Comparison of ENCODE assay signal across 20 cellular contexts in genomic region chr3:19898725-19899124, GRCh38. TPM values are rescaled to one million over a fixed set of nuclear protein-coding genes. Genes with fewer than 3 reads are reported as not detected.
DNase-seq lines count a peak whose midpoint lies in the region; ATAC-seq, FAIRE-seq and TF ChIP-seq lines count a peak whose summit lies in the region.
"Had no signal": no experiment of that assay in that cellular context is flagged by ENCODE, and none has a peak within 500 bp of the region (broad histone marks: within the 10 kb centered on the region; RNA-seq: fewer than 3 reads in every experiment).

No MANE protein-coding gene starts in this region.

- H3K4me1 ChIP-seq in A549: peaks cover 43% of the 10 kb centered on the region
- peaks cover 0 to 17% (median 8%) of the 10 kb centered on the region in 4 donors for H3K4me1 ChIP-seq in transverse colon
- H3K4me1 ChIP-seq: left ventricle myocardium inferior, prostate gland had no signal

- CTCF ChIA-PET in A549 (lab: Yijun Ruan, JAX): interaction anchor here (0.9 to 2.6 kb wide), 5 partner anchors 10 to 32 kb away, joined by 3 to 12 read pairs (median 7); no protein-coding TSS in a partner anchor

- peak in 1 of 2 experiments; percentile 34; a peak in 1 of 5 replicates for TF ChIP-seq EP300 in A549 (IDR thresholded peaks at IDR 0.05)
- TF ChIP-seq EP300 in transverse colon (IDR thresholded peaks at IDR 0.05; ENCODE audit: low read depth): no peak

- no peak overlapping the region for H3K4me3 Mint-ChIP-seq in mesothelial cell of epicardium
- H3K4me3 Mint-ChIP-seq: activated naive CD8-positive, alpha-beta T cell treated with anti-CD3 and anti-CD28 coated beads, Interleukin-2, amount 10 ng/mL, durations not matched to agents 7 days and 5 days; CD4-positive, alpha-beta T cell; effector memory CD8-positive, alpha-beta T cell had no signal

- H3K27ac ChIP-seq in A549 (peak overlapping the region; percentile 69 to 81), transverse colon (no peak overlapping the region)
- H3K27ac ChIP-seq: left ventricle myocardium inferior, prostate gland, upper lobe of left lung had no signal

- H3K4me3 ChIP-seq in A549 (peak overlapping the region; percentile 8; the same call in 1 of the 3 replicates), transverse colon (no peak overlapping the region)
- H3K4me3 ChIP-seq: left ventricle myocardium inferior, prostate gland, upper lobe of left lung had no signal

- POLR2A ChIA-PET in A549 (lab: Yijun Ruan, JAX): interaction anchor here (1.3 to 2.2 kb wide), 2 partner anchors 10 to 11 kb away, joined by 5 to 12 read pairs; no protein-coding TSS in a partner anchor

- H3K9me3 ChIP-seq in A549 (no peaks in the 10 kb centered on the region), transverse colon (no peaks in the 10 kb centered on the region)
- H3K9me3 ChIP-seq: left ventricle myocardium inferior, prostate gland, upper lobe of left lung had no signal

- ATAC-seq in A549: peak; percentile 36 to 74; a peak in 3 of 6 replicates
- ATAC-seq: effector memory CD8-positive, alpha-beta T cell had no signal

- no peaks in the 10 kb centered on the region for H3K36me3 Mint-ChIP-seq in mesothelial cell of epicardium
- H3K36me3 Mint-ChIP-seq: activated naive CD8-positive, alpha-beta T cell treated with anti-CD3 and anti-CD28 coated beads, Interleukin-2, amount 10 ng/mL, durations not matched to agents 7 days and 5 days had no signal

- H3K27me3 Mint-ChIP-seq in mesothelial cell of epicardium (ENCODE audit: low read depth): no peaks in the 10 kb centered on the region
- H3K27me3 Mint-ChIP-seq: activated naive CD8-positive, alpha-beta T cell treated with anti-CD3 and anti-CD28 coated beads, Interleukin-2, amount 10 ng/mL, durations not matched to agents 7 days and 5 days; CD4-positive, alpha-beta T cell; effector memory CD8-positive, alpha-beta T cell had no signal

- DNase-seq in A549 (ENCODE audit: low read depth in 1 of 2, low spot score in 1 of 2) (no peak), HTR-8/SVneo (ENCODE audit: insufficient read length, low spot score) (peak; percentile 13), astrocyte of the hippocampus (ENCODE audit: low read depth, low spot score) (peak; percentile 44), mesothelial cell of epicardium (ENCODE audit: low spot score in 2 of 2, unreplicated experiment in 2 of 2) (no peak), transverse colon (no peak), NCI-H510A (lab: John Stamatoyannopoulos, UW) (no peak), MV-4-11 (lab: John Stamatoyannopoulos, UW) (no peak), KBM-7 (no peak)
- DNase-seq: activated naive CD8-positive, alpha-beta T cell treated with anti-CD3 and anti-CD28 coated beads, Interleukin-2, amount 10 ng/mL, durations not matched to agents 7 days and 5 days; CD4-positive, alpha-beta T cell; effector memory CD8-positive, alpha-beta T cell; left ventricle myocardium inferior; MM.1S; NCI-H187 treated with DMSO at 0.1 percent for 48 hours; NCI-H446; SHP77; stimulated activated naive CD4-positive, alpha-beta T cell treated with Interleukin-2 at 50 U/mL for 16 hours; upper lobe of left lung had no signal

- in situ Hi-C loops in transverse colon (cut with MboI; ENCODE audit: low pct_ligation_motif_present in 1 of 4, low pct_unique_long_range_greater_than_20kb in 1 of 4, low sequenced_read_pairs in 3 of 4): loop anchor here in 1 of 4 donors (10.0 kb wide), 1 partner anchor 46 kb away; the partner anchor contains the start of gene RAB5A
- in situ Hi-C loops in KBM-7 (cut with MboI; ENCODE audit: low pct_unique_long_range_greater_than_20kb, low sequenced_read_pairs): no loop called here

- TF ChIP-seq POLR2A in A549 (IDR thresholded peaks at IDR 0.05; ENCODE audit: low read length) (no peak), transverse colon (IDR thresholded peaks at IDR 0.05) (no peak)

- 1% methylated on average over 2 of the region's 2 CpGs for WGBS in A549 (ENCODE audit: missing lambda C conversion rate)
- WGBS in transverse colon (ENCODE audit: low coverage in 1 of 2), 2 donors: 54 to 71% methylated on average over 2 of the region's 2 CpGs

- TF ChIP-seq RAD21 in A549 (conservative IDR thresholded peaks at IDR 0.05 in 1 of 2, IDR thresholded peaks at IDR 0.05 in 1 of 2): peak in 1 of 2 experiments; percentile 12; a peak in 1 of 5 replicates

- intact Hi-C loops in transverse colon (cut with DNase I; ENCODE audit: low total_unique reads): no loop called here

- no peaks in the 10 kb centered on the region for H3K9me3 Mint-ChIP-seq in mesothelial cell of epicardium
- H3K9me3 Mint-ChIP-seq: CD4-positive, alpha-beta T cell; effector memory CD8-positive, alpha-beta T cell had no signal

- H3K27ac Mint-ChIP-seq in mesothelial cell of epicardium: peak overlapping the region; percentile 57
- H3K27ac Mint-ChIP-seq: activated naive CD8-positive, alpha-beta T cell treated with anti-CD3 and anti-CD28 coated beads, Interleukin-2, amount 10 ng/mL, durations not matched to agents 7 days and 5 days; CD4-positive, alpha-beta T cell; effector memory CD8-positive, alpha-beta T cell had no signal

- no peaks in the 10 kb centered on the region for H3K27me3 ChIP-seq in transverse colon
- H3K27me3 ChIP-seq: upper lobe of left lung had no signal

- TF ChIP-seq CTCF in A549 (IDR thresholded peaks at IDR 0.05): no peak
- no peak for TF ChIP-seq CTCF in mesothelial cell of epicardium (IDR thresholded peaks at IDR 0.05; ENCODE audit: unreplicated experiment)
- no peak for TF ChIP-seq CTCF in transverse colon (IDR thresholded peaks at IDR 0.05)

- no peak for FAIRE-seq in A549 (lab: Jason Lieb, UNC)
- no peak for FAIRE-seq in HTR-8/SVneo (lab: Jason Lieb, UNC)

- peaks cover 19% of the 10 kb centered on the region for H3K4me1 Mint-ChIP-seq in mesothelial cell of epicardium
- H3K4me1 Mint-ChIP-seq: activated naive CD8-positive, alpha-beta T cell treated with anti-CD3 and anti-CD28 coated beads, Interleukin-2, amount 10 ng/mL, durations not matched to agents 7 days and 5 days had no signal

- peak overlapping the region; percentile 83 for H3K4me2 ChIP-seq in A549

- no peaks in the 10 kb centered on the region for H3K36me3 ChIP-seq in transverse colon
- H3K36me3 ChIP-seq: left ventricle myocardium inferior, prostate gland, upper lobe of left lung had no signal

TF ChIP-seq in A549, 52 proteins besides CTCF, POLR2A, EP300 and RAD21 (continues in another document):
- no peak for TF ChIP-seq ZFP36 (IDR thresholded peaks at IDR 0.05; ENCODE audit: borderline replicate concordance, partially characterized antibody)
- no peak for TF ChIP-seq ESRRA (IDR thresholded peaks at IDR 0.05; ENCODE audit: borderline replicate concordance, low read length)
- TF ChIP-seq GATA3 (IDR thresholded peaks at IDR 0.05; ENCODE audit: borderline replicate concordance): peak; percentile 75; the same call in 1 of the 2 replicates
- TF ChIP-seq CBX8 (IDR thresholded peaks at IDR 0.05): no peak
- TF ChIP-seq NR3C1 (IDR thresholded peaks at IDR 0.05): no peak
- TF ChIP-seq HEYL (CRISPR knock-in tag; IDR thresholded peaks at IDR 0.05): no peak
- no peak for TF ChIP-seq REST (IDR thresholded peaks at IDR 0.05)
- TF ChIP-seq MAX (IDR thresholded peaks at IDR 0.05): 0 out of 2 replicates have a peak, but pooled peaks have one; percentile 41
- TF ChIP-seq HOXA7 (CRISPR knock-in tag; IDR thresholded peaks at IDR 0.05): no peak
- no peak for TF ChIP-seq ZNF302 (CRISPR knock-in tag; IDR thresholded peaks at IDR 0.05)
- TF ChIP-seq RFX5 (IDR thresholded peaks at IDR 0.05): no peak
- TF ChIP-seq CEBPB (IDR thresholded peaks at IDR 0.05): no peak

RNA-seq across cellular contexts. Expression of gene EFHB, which starts 35.3 kb away (rescaled TPM):
- polyA plus RNA-seq in A549 (2011; rRNA removed) (1.9 and 2.1 TPM in 2 replicates), A549 (2017; fragmentation: RNase III; extraction: RNeasy Plus Mini Kit Qiagen cat#74134 plus additional on column Dnase treatment) (2.1 to 2.8 TPM (median 2.7 TPM) in 3 replicates)
- 0.52 and 0.67 TPM in 2 replicates for polyA plus RNA-seq in A549 (2012; cell fraction: cytosol; rRNA removed)
- polyA plus RNA-seq in A549 (2012; cell fraction: nucleus; rRNA removed): 0.29 and 0.92 TPM in 2 replicates
- 1.4 and 1.7 TPM in 2 replicates for polyA minus RNA-seq in A549 (2011; rRNA and poly(A)+ RNA removed)
- total RNA-seq in mesothelial cell of epicardium (1.0 to 2.7 TPM (median 1.1 TPM) in 3 replicates), transverse colon (under 1 TPM in 2 of 4 donors, not detected in 2; 0.64 to 0.68 TPM)
- total RNA-seq: fibroblast of villous mesenchyme had no signal

RNA-seq across cellular contexts. Expression of gene RAB5A, which starts 48.2 kb away (rescaled TPM):
- polyA plus RNA-seq in A549 (2011; rRNA removed) (51.5 and 66.6 TPM in 2 replicates), A549 (2017; fragmentation: RNase III; extraction: RNeasy Plus Mini Kit Qiagen cat#74134 plus additional on column Dnase treatment) (41.2 to 43.9 TPM (median 43.2 TPM) in 3 replicates)
- polyA plus RNA-seq in A549 (2012; cell fraction: cytosol; rRNA removed): 15.3 and 16.9 TPM in 2 replicates
- 6.9 and 7.7 TPM in 2 replicates for polyA plus RNA-seq in A549 (2012; cell fraction: nucleus; rRNA removed)
- 13.4 and 14.3 TPM in 2 replicates for polyA minus RNA-seq in A549 (2011; rRNA and poly(A)+ RNA removed)
- total RNA-seq in mesothelial cell of epicardium (71.4 to 77.7 TPM (median 73.4 TPM) in 3 replicates), transverse colon (100 to 1,000 TPM in 1 of 4 donors, 10 to 100 TPM in 3; 80.6 to 105 (median 87.5) TPM)

Comparison
In these comparisons a context has a peak if more than half of its experiments do, and no peak if none do; other contexts are left out.
1. DNase-seq: peak in HTR-8/SVneo (single experiment) and astrocyte of the hippocampus (single experiment); none in A549 (0 of 2), mesothelial cell of epicardium (0 of 2), transverse colon (single experiment), NCI-H510A (single experiment), MV-4-11 (single experiment) and KBM-7 (single experiment).
2. H3K27ac ChIP-seq: peak in A549 (2 of 2); none in transverse colon (0 of 4).